Comparison of ENCODE assay signal across 33 cellular contexts in genomic region chr1:111104981-111105380, GRCh38.
"Had no signal": no experiment of that assay in that cellular context is flagged by ENCODE, and none has a peak within 500 bp of the region (broad histone marks: within the 10 kb centered on the region; RNA-seq: fewer than 3 reads in every experiment).

No MANE protein-coding gene starts in this region.

- DNase-seq: activated effector memory CD4-positive, alpha-beta T cell treated with anti-CD3 and anti-CD28 coated beads, Interleukin-2, amount 50 U/mL, for 16 hours; activated effector memory CD4-positive, alpha-beta T cell treated with Interleukin-2 at 50 U/mL for 16 hours; activated gamma-delta T cell; activated gamma-delta T cell treated with Interleukin-2 at 50 U/mL for 16 hours; activated naive CD4-positive, alpha-beta T cell; activated naive CD4-positive, alpha-beta T cell treated with anti-CD3 and anti-CD28 coated beads for 36 hours; activated naive CD4-positive, alpha-beta T cell treated with anti-CD3 and anti-CD28 coated beads, Interleukin-2, amount 10 ng/mL, durations not matched to agents 7 days and 5 days; activated naive CD4-positive, alpha-beta T cell treated with anti-CD3 and anti-CD28 coated beads, Interleukin-2, amount 50 U/mL, for 16 hours; activated naive CD4-positive, alpha-beta T cell treated with Interleukin-2 at 50 U/mL for 16 hours; activated naive CD8-positive, alpha-beta T cell treated with anti-CD3 and anti-CD28 coated beads for 36 hours; activated naive CD8-positive, alpha-beta T cell treated with anti-CD3 and anti-CD28 coated beads, Interleukin-2, amount 10 ng/mL, durations not matched to agents 7 days and 5 days; activated naive CD8-positive, alpha-beta T cell treated with anti-CD3 and anti-CD28 coated beads, Interleukin-2, amount 50 U/mL, for 24 hours; activated T-cell treated with anti-CD3 and anti-CD28 coated beads, Interleukin-2, amount 50 U/mL, for 24 hours; activated T-cell treated with anti-CD3 and anti-CD28 coated beads, Interleukin-2, amount 50 U/mL, for 4 hours; activated T-cell treated with anti-CD3 and anti-CD28 coated beads, Interleukin-2, amount 50 U/mL, for 48 hours; activated T-cell treated with anti-CD3 and anti-CD28 coated beads, Interleukin-2, amount 50 U/mL, for 72 hours; adrenal gland; amniotic stem cell; amygdala; anterior cingulate cortex; aorta; body of pancreas; brain microvascular endothelial cell; caudate nucleus; central memory CD4-positive, alpha-beta T cell; cerebellar nuclear complex had no signal

- H3K27me3 ChIP-seq: adrenal gland, ascending aorta, body of pancreas, brain microvascular endothelial cell, breast epithelium, cardiac muscle cell had no signal

- FAIRE-seq: astrocyte, bronchial epithelial cell had no signal

- H3K36me3 ChIP-seq: adrenal gland, ascending aorta, brain microvascular endothelial cell, breast epithelium, cardiac muscle cell had no signal

- H3K4me3 ChIP-seq: adrenal gland, ascending aorta, body of pancreas, breast epithelium, cardiac muscle cell had no signal

- H3K9me3 ChIP-seq: adrenal gland, body of pancreas had no signal

- H3K4me1 ChIP-seq: adrenal gland, ascending aorta, breast epithelium had no signal

- ATAC-seq: activated naive CD4-positive, alpha-beta T cell treated with anti-CD3 and anti-CD28 coated beads, Interleukin-2, amount 50 U/mL, for 72 hours; activated naive CD8-positive, alpha-beta T cell treated with anti-CD3 and anti-CD28 coated beads, Interleukin-2, amount 50 U/mL, for 24 hours; activated T-cell treated with anti-CD3 and anti-CD28 coated beads, Interleukin-2, amount 50 U/mL, for 4 hours; activated T-cell treated with anti-CD3 and anti-CD28 coated beads, Interleukin-2, amount 50 U/mL, for 72 hours; activated T-helper 17 cell treated with anti-CD3 and anti-CD28 coated beads, Interleukin-2, amount 50 U/mL, for 72 hours; body of pancreas had no signal

- H3K27ac ChIP-seq: adrenal gland, ascending aorta, body of pancreas, brain microvascular endothelial cell, breast epithelium, cardiac muscle cell had no signal
